In genomic region chr7:30320392-30320791, GRCh38 we compare ENCODE assay signal across 15 cellular contexts. TPM values are rescaled to one million over a fixed set of nuclear protein-coding genes. Genes with fewer than 3 reads are reported as not detected.
A peak's percentile ranks its signal among the peaks of the same experiment; 100 is the strongest.
DNase-seq lines count a peak whose midpoint lies in the region; ATAC-seq, FAIRE-seq and TF ChIP-seq lines count a peak whose summit lies in the region.
"Had no signal": no experiment of that assay in that cellular context is flagged by ENCODE, and none has a peak within 500 bp of the region (broad histone marks: within the 10 kb centered on the region; RNA-seq: fewer than 3 reads in every experiment).

No MANE protein-coding gene starts in this region.

- H3K79me2 ChIP-seq in astrocyte (ENCODE audit: insufficient read depth, low read length) = peaks cover 3% of the 10 kb centered on the region

- intact Hi-C loops in activated CD8-positive, alpha-beta T cell treated with anti-CD3 and anti-CD28 coated beads for 36 hours (cut with micrococcal nuclease) = loop anchor here (5.0 kb wide), 1 partner anchor 38 kb away; the partner anchor contains the start of gene ZNRF2
- intact Hi-C loops in spleen (cut with DNase I; ENCODE audit: low total_unique reads) = no loop called here

- peak; percentile 23 for FAIRE-seq in astrocyte (lab: Jason Lieb, UNC)

- peak overlapping the region; percentile 61; the same call in 1 of the 2 replicates for H3K27ac ChIP-seq in HUES6 (ENCODE audit: low read depth, low read length)
- H3K27ac ChIP-seq in astrocyte (ENCODE audit: low read depth, low read length) = no peak overlapping the region
- peak overlapping the region; percentile 79 to 91 (median 84) for H3K27ac ChIP-seq in spleen

- H3K36me3 Mint-ChIP-seq in activated CD8-positive, alpha-beta T cell treated with anti-CD3 and anti-CD28 coated beads for 36 hours (ENCODE audit: low read depth) = peaks cover 7% of the 10 kb centered on the region
- H3K36me3 Mint-ChIP-seq in activated CD8-positive, alpha-beta T cell treated with anti-CD3 and anti-CD28 coated beads, Interleukin-2, amount 10 ng/mL, durations not matched to agents 7 days and 5 days (ENCODE audit: low read depth) = peaks cover 11% of the 10 kb centered on the region
- H3K36me3 Mint-ChIP-seq in astrocyte (ENCODE audit: low read depth, unreplicated experiment) = peaks cover 2% of the 10 kb centered on the region

- ATAC-seq in activated CD8-positive, alpha-beta T cell treated with anti-CD3 and anti-CD28 coated beads for 36 hours = no peak
- ATAC-seq in activated CD8-positive, alpha-beta T cell treated with anti-CD3 and anti-CD28 coated beads, Interleukin-2, amount 10 ng/mL, durations not matched to agents 7 days and 5 days = no peak
- ATAC-seq: activated CD4-positive, alpha-beta T cell treated with anti-CD3 and anti-CD28 coated beads for 36 hours; gastroesophageal sphincter; HCT116 had no signal

- TF ChIP-seq CTCF in activated CD8-positive, alpha-beta T cell treated with anti-CD3 and anti-CD28 coated beads for 36 hours (IDR thresholded peaks at IDR 0.05) = no peak
- no peak for TF ChIP-seq CTCF in astrocyte (IDR thresholded peaks at IDR 0.05; ENCODE audit: insufficient read depth, low read depth, low read length)
- no peak for TF ChIP-seq CTCF in spleen (IDR thresholded peaks at IDR 0.05 in 8 of 11, conservative IDR thresholded peaks at IDR 0.05 in 3 of 11)

- no peak overlapping the region for H3K4me3 Mint-ChIP-seq in activated CD8-positive, alpha-beta T cell treated with anti-CD3 and anti-CD28 coated beads for 36 hours
- H3K4me3 Mint-ChIP-seq in activated CD8-positive, alpha-beta T cell treated with anti-CD3 and anti-CD28 coated beads, Interleukin-2, amount 10 ng/mL, durations not matched to agents 7 days and 5 days = no peak overlapping the region
- H3K4me3 Mint-ChIP-seq in astrocyte (ENCODE audit: unreplicated experiment) = no peak overlapping the region
- H3K4me3 Mint-ChIP-seq: neural crest cell had no signal

- CTCF ChIA-PET in activated CD8-positive, alpha-beta T cell treated with anti-CD3 and anti-CD28 coated beads for 36 hours (lab: Charles Lee) = no interaction called here
- CTCF ChIA-PET in activated CD8-positive, alpha-beta T cell treated with anti-CD3 and anti-CD28 coated beads, Interleukin-2, amount 10 ng/mL, durations not matched to agents 7 days and 5 days (lab: Charles Lee) = interaction anchor here (0.8 kb wide), 1 partner anchor 10 kb away, joined by 3 read pairs; no protein-coding TSS in a partner anchor

- H3K36me3 ChIP-seq in HUES6 (ENCODE audit: control insufficient read depth, insufficient read depth, low read length) = no peaks in the 10 kb centered on the region
- H3K36me3 ChIP-seq in astrocyte (ENCODE audit: insufficient read depth, low read length) = no peaks in the 10 kb centered on the region
- peaks cover 0 to 9% (median 0%) of the 10 kb centered on the region in 6 donors for H3K36me3 ChIP-seq in spleen
- H3K36me3 ChIP-seq: colonic mucosa, gastroesophageal sphincter had no signal

- no peak overlapping the region for H2AFZ ChIP-seq in astrocyte (ENCODE audit: low read depth, low read length)

- H3K4me1 Mint-ChIP-seq in activated CD8-positive, alpha-beta T cell treated with anti-CD3 and anti-CD28 coated beads for 36 hours (ENCODE audit: low read depth) = peaks cover 64% of the 10 kb centered on the region
- peaks cover 39% of the 10 kb centered on the region for H3K4me1 Mint-ChIP-seq in activated CD8-positive, alpha-beta T cell treated with anti-CD3 and anti-CD28 coated beads, Interleukin-2, amount 10 ng/mL, durations not matched to agents 7 days and 5 days (ENCODE audit: low read depth)
- peaks cover 11% of the 10 kb centered on the region for H3K4me1 Mint-ChIP-seq in astrocyte (ENCODE audit: low read depth, unreplicated experiment)
- H3K4me1 Mint-ChIP-seq: neural crest cell had no signal

- 66 to 73% (median 68%) methylated on average over 3 of the region's 3 CpGs for WGBS in spleen, 5 donors

- no peak for DNase-seq in activated CD8-positive, alpha-beta T cell treated with anti-CD3 and anti-CD28 coated beads for 36 hours
- DNase-seq in activated CD8-positive, alpha-beta T cell treated with anti-CD3 and anti-CD28 coated beads, Interleukin-2, amount 10 ng/mL, durations not matched to agents 7 days and 5 days = no peak
- DNase-seq in astrocyte (ENCODE audit: low read depth) = no peak
- DNase-seq in spleen = no peak
- no peak for DNase-seq in activated CD4-positive, CD25-positive, alpha-beta regulatory T cell (lab: John Stamatoyannopoulos, UW)
- no peak for DNase-seq in NCI-H1092 treated with DMSO at 0.1 percent for 48 hours (lab: John Stamatoyannopoulos, UW)
- no peak for DNase-seq in HK-2 (ENCODE audit: unreplicated experiment)
- DNase-seq: activated CD4-positive, alpha-beta T cell treated with anti-CD3 and anti-CD28 coated beads for 36 hours; aorta; colonic mucosa had no signal

- H3K4me3 ChIP-seq in HUES6 (ENCODE audit: low read depth, low read length) (no peak overlapping the region), astrocyte (ENCODE audit: insufficient read depth, low read depth, low read length) (no peak overlapping the region), spleen (peak overlapping the region in 1 of 8 donors; percentile 51)
- H3K4me3 ChIP-seq: colonic mucosa, lung had no signal

- H3K4me1 ChIP-seq in HUES6 (ENCODE audit: control insufficient read depth, insufficient read depth, low read length) = peaks cover 49% of the 10 kb centered on the region
- no peaks in the 10 kb centered on the region for H3K4me1 ChIP-seq in astrocyte (ENCODE audit: insufficient read depth, low read length)
- peaks cover 24 to 96% (median 69%) of the 10 kb centered on the region in 6 donors for H3K4me1 ChIP-seq in spleen

- no peaks in the 10 kb centered on the region for H3K9me3 ChIP-seq in HUES6 (ENCODE audit: control insufficient read depth, insufficient read depth, low read depth, low read length)
- H3K9me3 ChIP-seq in astrocyte (ENCODE audit: insufficient read depth, low read depth, low read length) = no peaks in the 10 kb centered on the region
- H3K9me3 ChIP-seq in spleen = no peaks in the 10 kb centered on the region
- H3K9me3 ChIP-seq: colonic mucosa, gastroesophageal sphincter had no signal

- H3K27me3 Mint-ChIP-seq in activated CD8-positive, alpha-beta T cell treated with anti-CD3 and anti-CD28 coated beads for 36 hours = no peaks in the 10 kb centered on the region
- H3K27me3 Mint-ChIP-seq in activated CD8-positive, alpha-beta T cell treated with anti-CD3 and anti-CD28 coated beads, Interleukin-2, amount 10 ng/mL, durations not matched to agents 7 days and 5 days (ENCODE audit: low read depth) = no peaks in the 10 kb centered on the region
- no peaks in the 10 kb centered on the region for H3K27me3 Mint-ChIP-seq in astrocyte (ENCODE audit: low read depth, unreplicated experiment)
- H3K27me3 Mint-ChIP-seq: activated CD4-positive, alpha-beta T cell treated with anti-CD3 and anti-CD28 coated beads for 36 hours had no signal

- H3K9ac ChIP-seq in HUES6 (ENCODE audit: low read length) = no peak overlapping the region
- no peak overlapping the region for H3K9ac ChIP-seq in astrocyte (ENCODE audit: low read length)

- H4K20me1 ChIP-seq in astrocyte (ENCODE audit: insufficient read depth, low read length) = no peaks in the 10 kb centered on the region

- H3K9me3 Mint-ChIP-seq in activated CD8-positive, alpha-beta T cell treated with anti-CD3 and anti-CD28 coated beads for 36 hours = no peaks in the 10 kb centered on the region
- peaks cover 3% of the 10 kb centered on the region for H3K9me3 Mint-ChIP-seq in activated CD8-positive, alpha-beta T cell treated with anti-CD3 and anti-CD28 coated beads, Interleukin-2, amount 10 ng/mL, durations not matched to agents 7 days and 5 days (ENCODE audit: insufficient read depth)
- no peaks in the 10 kb centered on the region for H3K9me3 Mint-ChIP-seq in astrocyte (ENCODE audit: unreplicated experiment)
- H3K9me3 Mint-ChIP-seq: neural crest cell had no signal

- TF ChIP-seq POLR2A in spleen (IDR thresholded peaks at IDR 0.05) = no peak

- peak overlapping the region; percentile 53 for H3K27ac Mint-ChIP-seq in activated CD8-positive, alpha-beta T cell treated with anti-CD3 and anti-CD28 coated beads for 36 hours
- H3K27ac Mint-ChIP-seq in activated CD8-positive, alpha-beta T cell treated with anti-CD3 and anti-CD28 coated beads, Interleukin-2, amount 10 ng/mL, durations not matched to agents 7 days and 5 days = no peak overlapping the region
- no peak overlapping the region for H3K27ac Mint-ChIP-seq in astrocyte (ENCODE audit: unreplicated experiment)

- POLR2A ChIA-PET in activated CD8-positive, alpha-beta T cell treated with anti-CD3 and anti-CD28 coated beads for 36 hours (lab: Charles Lee) = interaction anchor here (1.1 to 1.2 kb wide), 2 partner anchors 10 to 25 kb away, joined by 3 to 4 read pairs; no protein-coding TSS in a partner anchor
- POLR2A ChIA-PET in activated CD8-positive, alpha-beta T cell treated with anti-CD3 and anti-CD28 coated beads, Interleukin-2, amount 10 ng/mL, durations not matched to agents 7 days and 5 days (lab: Charles Lee) = interaction anchor here (1.0 kb wide), 1 partner anchor 15 kb away, joined by 7 read pairs; no protein-coding TSS in a partner anchor

- no peaks in the 10 kb centered on the region for H3K27me3 ChIP-seq in HUES6 (ENCODE audit: control insufficient read depth, insufficient read depth, low read length)
- no peaks in the 10 kb centered on the region for H3K27me3 ChIP-seq in astrocyte (ENCODE audit: insufficient read depth, low read length)
- H3K27me3 ChIP-seq in spleen (replicated peaks in 1 of 7) = no peaks in the 10 kb centered on the region
- H3K27me3 ChIP-seq: colonic mucosa, gastroesophageal sphincter had no signal

- H3K4me2 ChIP-seq in astrocyte (ENCODE audit: low read length) = no peak overlapping the region

RNA-seq across cellular contexts. Expression of gene ZNRF2, which starts 36.0 kb away (rescaled TPM):
- total RNA-seq in activated CD8-positive, alpha-beta T cell treated with anti-CD3 and anti-CD28 coated beads for 36 hours = 1 to 10 TPM; 8.9 to 9.7 TPM
- 10 to 100 TPM; 15.1 to 15.2 TPM for total RNA-seq in activated CD8-positive, alpha-beta T cell treated with anti-CD3 and anti-CD28 coated beads, Interleukin-2, amount 10 ng/mL, durations not matched to agents 7 days and 5 days
- total RNA-seq in astrocyte = 9.2 and 9.9 TPM in 2 replicates
- 10 to 100 TPM; 27.1 to 42.5 (median 29.4) TPM for total RNA-seq in spleen
- 1 to 10 TPM; 6.8 to 9.1 (median 8.8) TPM for polyA plus RNA-seq in spleen
